In genomic region chr12:132163911-132164288, GRCh38 we compare ENCODE assay signal across 15 cellular contexts. TPM values are rescaled to one million over a fixed set of nuclear protein-coding genes. Genes with fewer than 3 reads are reported as not detected.
DNase-seq lines count a peak whose midpoint lies in the region; ATAC-seq and TF ChIP-seq lines count a peak whose summit lies in the region.
"Had no signal": no experiment of that assay in that cellular context is flagged by ENCODE, and none has a peak within 500 bp of the region (broad histone marks: within the 10 kb centered on the region; RNA-seq: fewer than 3 reads in every experiment).

No MANE protein-coding gene starts in this region.

- TF ChIP-seq CTCF in natural killer cell (IDR thresholded peaks at IDR 0.05), result no peak
- peak; percentile 18 for TF ChIP-seq CTCF in fibroblast of mammary gland (conservative IDR thresholded peaks at IDR 0.05; ENCODE audit: control insufficient read depth, insufficient read depth, low read depth, low read length)

- no peaks in the 10 kb centered on the region for H3K9me3 ChIP-seq in SJCRH30 (replicated peaks)
- H3K9me3 ChIP-seq: MG63, upper lobe of left lung had no signal

- DNase-seq in natural killer cell treated with Interleukin-12 subunit alpha and Interleukin-12 subunit beta and Interleukin-15 and Interleukin-18, amount 100 ng/mL, for 72 hours (ENCODE audit: low spot score), result peak; percentile 57
- DNase-seq in natural killer cell, result no peak
- DNase-seq in SJCRH30, result peak; percentile 25 to 45
- no peak for DNase-seq in fibroblast of mammary gland (ENCODE audit: low read depth)
- no peak for DNase-seq in NOMO-1 treated with dmso at 0.1 percent for 144 hours (lab: John Stamatoyannopoulos, UW; ENCODE audit: unreplicated experiment)
- no peak for DNase-seq in NCI-H748 (lab: John Stamatoyannopoulos, UW; ENCODE audit: unreplicated experiment)
- DNase-seq: activated CD4-positive, alpha-beta T cell treated with anti-CD3 and anti-CD28 coated beads, Interleukin-2, amount 50 U/mL, for 48 hours; activated naive CD8-positive, alpha-beta T cell treated with anti-CD3 and anti-CD28 coated beads, Interleukin-2, amount 10 ng/mL, durations not matched to agents 7 days and 5 days; effector CD4-positive, alpha-beta T cell; hypothalamus; MG63 had no signal

- no peaks in the 10 kb centered on the region for H3K27me3 ChIP-seq in SJCRH30
- H3K27me3 ChIP-seq: MG63, upper lobe of left lung had no signal

- H3K4me3 Mint-ChIP-seq in natural killer cell treated with Interleukin-12 subunit alpha and Interleukin-12 subunit beta and Interleukin-15 and Interleukin-18, amount 100 ng/mL, for 72 hours, result peak overlapping the region; percentile 4
- no peak overlapping the region for H3K4me3 Mint-ChIP-seq in natural killer cell

- peak overlapping the region in 1 of 2 donors; percentile 4 for H3K27ac Mint-ChIP-seq in natural killer cell treated with Interleukin-12 subunit alpha and Interleukin-12 subunit beta and Interleukin-15 and Interleukin-18, amount 100 ng/mL, for 72 hours
- no peak overlapping the region for H3K27ac Mint-ChIP-seq in natural killer cell
- H3K27ac Mint-ChIP-seq: activated naive CD8-positive, alpha-beta T cell treated with anti-CD3 and anti-CD28 coated beads, Interleukin-2, amount 10 ng/mL, durations not matched to agents 7 days and 5 days had no signal

- ATAC-seq in natural killer cell treated with Interleukin-12 subunit alpha and Interleukin-12 subunit beta and Interleukin-15 and Interleukin-18, amount 100 ng/mL, for 72 hours, result no peak
- no peak for ATAC-seq in natural killer cell
- ATAC-seq in GM19351 (IDR thresholded peaks at IDR 0.05; ENCODE audit: unreplicated experiment), result no peak
- no peak for ATAC-seq in GM21526 (IDR thresholded peaks at IDR 0.05; ENCODE audit: low FRiP score, unreplicated experiment)

- peaks cover 7 to 16% of the 10 kb centered on the region in 2 donors for H3K4me1 Mint-ChIP-seq in natural killer cell treated with Interleukin-12 subunit alpha and Interleukin-12 subunit beta and Interleukin-15 and Interleukin-18, amount 100 ng/mL, for 72 hours (ENCODE audit: low read depth in 2 of 2)
- peaks cover 0 to 10% of the 10 kb centered on the region in 2 donors for H3K4me1 Mint-ChIP-seq in natural killer cell

- no peak overlapping the region for H3K4me3 ChIP-seq in SJCRH30
- H3K4me3 ChIP-seq in fibroblast of mammary gland (ENCODE audit: control insufficient read depth, low read depth, low read length), result no peak overlapping the region
- H3K4me3 ChIP-seq: MG63, SK-N-MC, upper lobe of left lung had no signal

- H3K27ac ChIP-seq in SJCRH30, result no peak overlapping the region
- H3K27ac ChIP-seq: SK-N-MC, upper lobe of left lung had no signal

- H3K36me3 Mint-ChIP-seq in natural killer cell treated with Interleukin-12 subunit alpha and Interleukin-12 subunit beta and Interleukin-15 and Interleukin-18, amount 100 ng/mL, for 72 hours, result no peaks in the 10 kb centered on the region
- H3K36me3 Mint-ChIP-seq in natural killer cell, result no peaks in the 10 kb centered on the region
- H3K36me3 Mint-ChIP-seq: activated naive CD8-positive, alpha-beta T cell treated with anti-CD3 and anti-CD28 coated beads, Interleukin-2, amount 10 ng/mL, durations not matched to agents 7 days and 5 days had no signal

- intact Hi-C loops in natural killer cell (cut with micrococcal nuclease), result no loop called here

- peaks cover 0 to 3% of the 10 kb centered on the region in 2 donors for H3K27me3 Mint-ChIP-seq in natural killer cell treated with Interleukin-12 subunit alpha and Interleukin-12 subunit beta and Interleukin-15 and Interleukin-18, amount 100 ng/mL, for 72 hours
- peaks cover 0 to 3% of the 10 kb centered on the region in 2 donors for H3K27me3 Mint-ChIP-seq in natural killer cell (ENCODE audit: low read depth in 2 of 2)
- H3K27me3 Mint-ChIP-seq: activated naive CD8-positive, alpha-beta T cell treated with anti-CD3 and anti-CD28 coated beads, Interleukin-2, amount 10 ng/mL, durations not matched to agents 7 days and 5 days had no signal

- no peaks in the 10 kb centered on the region; the same call in 1 of the 2 replicates for H3K4me1 ChIP-seq in SJCRH30

- peaks cover 4% of the 10 kb centered on the region for H3K9me3 Mint-ChIP-seq in natural killer cell treated with Interleukin-12 subunit alpha and Interleukin-12 subunit beta and Interleukin-15 and Interleukin-18, amount 100 ng/mL, for 72 hours
- peaks cover 3 to 9% of the 10 kb centered on the region in 2 donors for H3K9me3 Mint-ChIP-seq in natural killer cell

- H3K36me3 ChIP-seq in SJCRH30, result no peaks in the 10 kb centered on the region
- H3K36me3 ChIP-seq: MG63, upper lobe of left lung had no signal

RNA-seq across cellular contexts. Expression of gene NOC4L, which starts 19.6 kb away (rescaled TPM):
- 10 to 100 TPM; 28.0 to 48.2 TPM for total RNA-seq in natural killer cell treated with Interleukin-12 subunit alpha and Interleukin-12 subunit beta and Interleukin-15 and Interleukin-18, amount 100 ng/mL, for 72 hours
- total RNA-seq in natural killer cell, result 10 to 100 TPM; 21.0 to 30.2 (median 21.7) TPM
- total RNA-seq in SJCRH30 (2014; rRNA removed; shearing (Covaris generic)), result 14.3 and 15.4 TPM in 2 replicates

RNA-seq across cellular contexts. Expression of gene DDX51, which starts 19.8 kb away (rescaled TPM):
- total RNA-seq in natural killer cell treated with Interleukin-12 subunit alpha and Interleukin-12 subunit beta and Interleukin-15 and Interleukin-18, amount 100 ng/mL, for 72 hours, result 10 to 100 TPM; 29.5 to 83.7 TPM
- total RNA-seq in natural killer cell, result 10 to 100 TPM; 39.5 to 55.9 (median 54.2) TPM
- total RNA-seq in SJCRH30 (2014; rRNA removed; shearing (Covaris generic)), result 12.0 and 12.5 TPM in 2 replicates

Comparison
In these comparisons a context has a peak if more than half of its experiments do, and no peak if none do; other contexts are left out.
1. DNase-seq: peak in natural killer cell treated with Interleukin-12 subunit alpha and Interleukin-12 subunit beta and Interleukin-15 and Interleukin-18, amount 100 ng/mL, for 72 hours (single experiment) and SJCRH30 (2 of 2); none in natural killer cell (single experiment), fibroblast of mammary gland (single experiment), NOMO-1 treated with dmso at 0.1 percent for 144 hours (single experiment) and NCI-H748 (single experiment).